8 cellular contexts compared by ENCODE assay signal in genomic region chr12:52870361-52871290, GRCh38. TPM values are rescaled to one million over a fixed set of nuclear protein-coding genes. Genes with fewer than 3 reads are reported as not detected.
DNase-seq lines count a peak whose midpoint lies in the region; ATAC-seq and TF ChIP-seq lines count a peak whose summit lies in the region.

No MANE protein-coding gene starts in this region.

- H3K9me3 Mint-ChIP-seq in stimulated activated memory B cell treated with anti-CD40 and anti-IgM and Interleukin-4, amounts not matched to agents 10 μg/mL and 1 μg/mL and 100 μg/mL, for 72 hours = no peaks in the 10 kb centered on the region

- no peak overlapping the region for H3K27ac Mint-ChIP-seq in stimulated activated memory B cell treated with anti-CD40 and anti-IgM and Interleukin-4, amounts not matched to agents 10 μg/mL and 1 μg/mL and 100 μg/mL, for 72 hours

- TF ChIP-seq POLR2A in NB4 (IDR thresholded peaks at IDR 0.05; ENCODE audit: extremely low read depth, insufficient read length) = no peak

- H3K27me3 Mint-ChIP-seq in stimulated activated memory B cell treated with anti-CD40 and anti-IgM and Interleukin-4, amounts not matched to agents 10 μg/mL and 1 μg/mL and 100 μg/mL, for 72 hours = peaks cover 31% of the 10 kb centered on the region

- H3K4me1 Mint-ChIP-seq in stimulated activated memory B cell treated with anti-CD40 and anti-IgM and Interleukin-4, amounts not matched to agents 10 μg/mL and 1 μg/mL and 100 μg/mL, for 72 hours = peaks cover 42% of the 10 kb centered on the region

- ATAC-seq in GM21717 (IDR thresholded peaks at IDR 0.05; ENCODE audit: unreplicated experiment) = peak; percentile 55
- ATAC-seq in stimulated activated memory B cell treated with anti-CD40 and anti-IgM and Interleukin-4, amounts not matched to agents 10 μg/mL and 1 μg/mL and 100 μg/mL, for 72 hours = peak; percentile 52
- ATAC-seq in omental fat pad (ENCODE audit: low FRiP score) = no peak

- H3K9ac ChIP-seq in mucosa of rectum (ENCODE audit: low read depth in 1 of 2, low read length in 2 of 2) = peak overlapping the region; percentile 79 to 87

- no peaks in the 10 kb centered on the region for H3K36me3 Mint-ChIP-seq in stimulated activated memory B cell treated with anti-CD40 and anti-IgM and Interleukin-4, amounts not matched to agents 10 μg/mL and 1 μg/mL and 100 μg/mL, for 72 hours

- DNase-seq in ELF-1 (ENCODE audit: low read depth, low spot score) = peak; percentile 86
- DNase-seq in NB4 (ENCODE audit: low read depth) = peak; percentile 68
- peak; percentile 86 to 88 for DNase-seq in activated CD4-positive, alpha-beta T cell treated with anti-CD3 and anti-CD28 coated beads, Interleukin-2, amount 50 U/mL, for 48 hours
- peak; percentile 79 for DNase-seq in effector CD8-positive, alpha-beta T cell (lab: John Stamatoyannopoulos, UW)
- DNase-seq in omental fat pad (ENCODE audit: low spot score) = no peak

- H3K4me1 ChIP-seq in mucosa of rectum (ENCODE audit: control insufficient read depth in 2 of 2, insufficient read depth in 2 of 2, low read length in 2 of 2) = peaks cover 48 to 54% of the 10 kb centered on the region in 2 donors

- TF ChIP-seq CTCF in NB4 (IDR thresholded peaks at IDR 0.05; ENCODE audit: low read depth, low read length) (peak; percentile 84), omental fat pad (IDR thresholded peaks at IDR 0.05) (no peak)

- peak overlapping the region; percentile 25 for H3K4me3 Mint-ChIP-seq in stimulated activated memory B cell treated with anti-CD40 and anti-IgM and Interleukin-4, amounts not matched to agents 10 μg/mL and 1 μg/mL and 100 μg/mL, for 72 hours

- no peaks in the 10 kb centered on the region for H3K27me3 ChIP-seq in mucosa of rectum (ENCODE audit: control insufficient read depth in 2 of 2, insufficient read depth in 2 of 2, low read length in 2 of 2)

- peak overlapping the region; percentile 92 to 98 for H3K27ac ChIP-seq in mucosa of rectum (ENCODE audit: low read depth in 2 of 2, low read length in 2 of 2)

- no peaks in the 10 kb centered on the region for H3K9me3 ChIP-seq in mucosa of rectum (ENCODE audit: control insufficient read depth in 2 of 2, low read length in 2 of 2)

- no peaks in the 10 kb centered on the region for H3K36me3 ChIP-seq in mucosa of rectum (ENCODE audit: control insufficient read depth in 2 of 2, insufficient read depth in 2 of 2, low read length in 2 of 2)

- H3K4me3 ChIP-seq in NB4 (ENCODE audit: low read depth, low read length) (no peak overlapping the region), mucosa of rectum (ENCODE audit: low read length in 2 of 2) (peak overlapping the region; percentile 28 to 46)

RNA-seq across cellular contexts. Expression of gene KRT78, which starts 21.8 kb away (rescaled TPM):
- 1 to 10 TPM in 1 of 4 donors, not detected in 3; 1.9 TPM for total RNA-seq in omental fat pad

RNA-seq across cellular contexts. Expression of gene KRT8, which starts 34.2 kb away (rescaled TPM):
- total RNA-seq in omental fat pad = 1,000 to 10,000 TPM in 1 of 4 donors, 100 to 1,000 TPM in 2, 10 to 100 TPM in 1; 92.8 to 1,088 (median 251) TPM

RNA-seq across cellular contexts. Expression of gene KRT79, which starts 36.5 kb away (rescaled TPM):
- 1 to 10 TPM in 2 of 4 donors, under 1 TPM in 1, not detected in 1; 0.46 to 2.8 (median 1.7) TPM for total RNA-seq in omental fat pad

RNA-seq across cellular contexts. Expression of gene KRT4, which starts 56.7 kb away (rescaled TPM):
- not detected for total RNA-seq in omental fat pad
